In genomic region chr10:125060486-125060850, GRCh38 we compare ENCODE assay signal across 12 cellular contexts.
DNase-seq lines count a peak whose midpoint lies in the region; ATAC-seq, FAIRE-seq and TF ChIP-seq lines count a peak whose summit lies in the region.
"Had no signal": no experiment of that assay in that cellular context is flagged by ENCODE, and none has a peak within 500 bp of the region (broad histone marks: within the 10 kb centered on the region; RNA-seq: fewer than 3 reads in every experiment).

No MANE protein-coding gene starts in this region.

- WGBS in mesodermal cell (ENCODE audit: insufficient coverage in 2 of 2), 2 experiments: 89 to 93% methylated on average over 10 to 11 of the region's 11 CpGs

- no peaks in the 10 kb centered on the region for H3K27me3 ChIP-seq in thoracic aorta (replicated peaks; ENCODE audit: insufficient read depth)

- peak overlapping the region; percentile 20 for H3K27ac ChIP-seq in mesodermal cell (ENCODE audit: low read depth, low read length, severe bottlenecking)
- peak overlapping the region; percentile 99 for H3K27ac ChIP-seq in thoracic aorta

- H3K4me3 Mint-ChIP-seq in endothelial cell (ENCODE audit: unreplicated experiment): peak overlapping the region; percentile 27
- H3K4me3 Mint-ChIP-seq: T-cell had no signal

- DNase-seq in RCC 7860 (ENCODE audit: low spot score): peak; percentile 35
- DNase-seq in endothelial cell (ENCODE audit: low spot score): no peak
- no peak for DNase-seq in thoracic aorta (ENCODE audit: low spot score)
- no peak for DNase-seq in activated T-cell treated with anti-CD3 and anti-CD28 coated beads for 4 hours
- no peak for DNase-seq in NCI-H187 treated with DMSO at 0.1 percent for 48 hours (lab: John Stamatoyannopoulos, UW)
- DNase-seq in NCI-H1105 treated with DMSO at 0.1 percent for 48 hours (lab: John Stamatoyannopoulos, UW): no peak
- no peak for DNase-seq in NCI-H2081 (lab: John Stamatoyannopoulos, UW)
- DNase-seq: NCI-H2171 had no signal

- H3K27ac Mint-ChIP-seq in endothelial cell (ENCODE audit: unreplicated experiment): no peak overlapping the region
- H3K27ac Mint-ChIP-seq: T-cell had no signal

- H3K4me3 ChIP-seq in mesodermal cell (ENCODE audit: extremely low read depth, insufficient read depth, low read length, poor library complexity, severe bottlenecking): no peak overlapping the region
- peak overlapping the region; percentile 60 for H3K4me3 ChIP-seq in thoracic aorta

- no peak for FAIRE-seq in RCC 7860 (lab: Jason Lieb, UNC)
- FAIRE-seq: frontal cortex, small intestine had no signal

- H3K27me3 Mint-ChIP-seq in endothelial cell (ENCODE audit: unreplicated experiment): peaks cover 13% of the 10 kb centered on the region

- peaks cover 30% of the 10 kb centered on the region for H3K36me3 Mint-ChIP-seq in endothelial cell (ENCODE audit: low read depth, unreplicated experiment)
- H3K36me3 Mint-ChIP-seq: T-cell had no signal

- peaks cover 64% of the 10 kb centered on the region for H3K4me1 ChIP-seq in mesodermal cell (ENCODE audit: control insufficient read depth, insufficient read depth, low read length, poor library complexity, severe bottlenecking)
- peaks cover 81 to 96% of the 10 kb centered on the region in 2 donors for H3K4me1 ChIP-seq in thoracic aorta (ENCODE audit: control insufficient read depth in 1 of 2, low read depth in 2 of 2)

- no peak for TF ChIP-seq CTCF in endothelial cell (IDR thresholded peaks at IDR 0.05; ENCODE audit: unreplicated experiment)
- no peak for TF ChIP-seq CTCF in thoracic aorta (IDR thresholded peaks at IDR 0.05)

- no peak for ATAC-seq in thoracic aorta (ENCODE audit: insufficient number of reproducible peaks, low FRiP score, low read depth)

- H3K9me3 ChIP-seq in mesodermal cell (ENCODE audit: control insufficient read depth, low read length): no peaks in the 10 kb centered on the region
- H3K9me3 ChIP-seq in thoracic aorta: no peaks in the 10 kb centered on the region

- peaks cover 71% of the 10 kb centered on the region for H3K4me1 Mint-ChIP-seq in endothelial cell (ENCODE audit: unreplicated experiment)

- no peaks in the 10 kb centered on the region for H3K9me3 Mint-ChIP-seq in endothelial cell (ENCODE audit: unreplicated experiment)
- H3K9me3 Mint-ChIP-seq: T-cell had no signal

- H3K36me3 ChIP-seq in mesodermal cell (ENCODE audit: control insufficient read depth, insufficient read depth, low read length) (peaks cover 67% of the 10 kb centered on the region), thoracic aorta (no peaks in the 10 kb centered on the region)
